8 cellular contexts compared by ENCODE assay signal in the genomic region with DNA sequence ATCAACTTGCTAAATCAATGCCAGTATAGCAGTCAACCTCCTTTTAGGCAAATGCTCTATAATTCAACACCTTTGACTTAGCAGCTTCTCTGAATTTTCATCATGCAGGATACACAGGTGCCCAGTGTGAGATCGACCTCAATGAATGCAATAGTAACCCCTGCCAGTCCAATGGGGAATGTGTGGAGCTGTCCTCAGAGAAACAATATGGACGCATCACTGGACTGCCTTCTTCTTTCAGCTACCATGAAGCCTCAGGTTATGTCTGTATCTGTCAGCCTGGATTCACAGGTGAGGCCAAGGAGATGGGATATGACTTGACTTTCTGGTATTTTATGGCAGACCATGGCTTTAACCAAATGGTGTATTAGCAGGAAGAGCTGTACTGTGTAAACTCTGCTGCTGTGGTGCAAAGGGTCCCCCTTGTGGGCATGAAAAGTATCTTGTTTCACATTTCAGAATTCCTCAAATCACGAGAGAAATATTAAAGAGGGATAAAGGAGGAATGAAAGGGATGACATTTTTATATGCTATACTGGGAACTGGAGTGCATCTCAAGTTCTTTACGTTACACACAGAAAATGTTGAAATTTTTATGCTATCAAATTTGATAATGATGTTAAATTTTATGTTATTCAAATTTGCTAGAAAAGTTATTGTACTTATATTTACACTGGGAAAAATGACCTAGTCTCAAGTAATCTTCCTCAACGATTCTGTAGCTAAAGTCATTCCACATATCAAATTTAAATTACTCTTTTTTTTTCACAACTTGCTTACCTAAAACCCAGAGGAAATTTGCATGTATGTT.
DNase-seq lines count a peak whose midpoint lies in the region; ATAC-seq, FAIRE-seq and TF ChIP-seq lines count a peak whose summit lies in the region.

No MANE protein-coding gene starts in this region.

- TF ChIP-seq POLR2A in GM12878 (IDR thresholded peaks at IDR 0.05; ENCODE audit: low read depth, low read length) = no peak

- intact Hi-C loops in Caco-2 (cut with micrococcal nuclease; ENCODE audit: unreplicated experiment) (loop anchor here (1.0 to 2.0 kb wide), 5 partner anchors 30 to 634 kb away; no protein-coding TSS in a partner anchor), GM12878 (cut with micrococcal nuclease; ENCODE audit: unreplicated experiment) (loop anchor here (1.0 to 10.0 kb wide), 3 partner anchors 177 to 632 kb away; no protein-coding TSS in a partner anchor)

- H3K4me3 ChIP-seq in Caco-2 (ENCODE audit: low read depth, low read length) (no peak overlapping the region), GM12878 (no peak overlapping the region)

- H3K4me1 ChIP-seq in Caco-2 = no peaks in the 10 kb centered on the region
- no peaks in the 10 kb centered on the region for H3K4me1 ChIP-seq in GM12878 (ENCODE audit: control insufficient read depth, insufficient read depth, low read length)

- no peak overlapping the region for H3K27ac ChIP-seq in GM12878 (ENCODE audit: control insufficient read depth, insufficient read depth)

- H4K20me1 ChIP-seq in GM12878 (ENCODE audit: control insufficient read depth, insufficient read depth) = no peaks in the 10 kb centered on the region

- RAD21 ChIA-PET in GM12878 (lab: Charles Lee; ENCODE audit: unreplicated experiment) = interaction anchor here (0.6 to 3.8 kb wide), 5 partner anchors 169 to 531 kb away, joined by 3 to 74 read pairs (median 3); no protein-coding TSS in a partner anchor

- CTCF ChIA-PET in Caco-2 (lab: Charles Lee) (interaction anchor here (0.6 to 1.4 kb wide), 3 partner anchors 21 to 508 kb away, joined by 3 to 15 read pairs (median 4); no protein-coding TSS in a partner anchor), GM12878 (lab: Yijun Ruan, JAX) (interaction anchor here (0.5 to 10.2 kb wide), 23 partner anchors 9 to 634 kb away, joined by 3 to 171 read pairs (median 4); no protein-coding TSS in a partner anchor)

- DNase-seq in Caco-2 = peak in 1 of 2 experiments; percentile 53
- DNase-seq in NCI-H748 treated with DMSO at 0.1 percent for 48 hours (lab: John Stamatoyannopoulos, UW) = peak; percentile 12
- DNase-seq in GM12878 (ENCODE audit: low read depth, low spot score) = no peak
- DNase-seq in iPS-NIHi7 (ENCODE audit: extremely low spot score) = peak; percentile 40
- peak; percentile 71 for DNase-seq in superior temporal gyrus (ENCODE audit: extremely low spot score)
- no peak for DNase-seq in GM19240 (ENCODE audit: insufficient read length, low spot score)

- no peak overlapping the region for H3K4me3 Mint-ChIP-seq in Caco-2 (ENCODE audit: unreplicated experiment)

- peak; percentile 84 for FAIRE-seq in GM12878 (lab: Jason Lieb, UNC)

- H3K36me3 ChIP-seq in Caco-2 (ENCODE audit: control insufficient read depth, insufficient read depth, low read length) = no peaks in the 10 kb centered on the region
- H3K36me3 ChIP-seq in GM12878 (ENCODE audit: control insufficient read depth in 2 of 2, insufficient read depth in 2 of 2, low read length in 1 of 2) = no peaks in the 10 kb centered on the region

- no peak overlapping the region for H3K9ac ChIP-seq in GM12878 (ENCODE audit: control insufficient read depth, insufficient read depth, low read length)

- POLR2A ChIA-PET in Caco-2 (lab: Charles Lee) (no interaction called here), GM12878 (lab: Charles Lee) (interaction anchor here (1.8 kb wide), 1 partner anchor 177 kb away, joined by 4 read pairs; no protein-coding TSS in a partner anchor)

- TF ChIP-seq EP300 in GM12878 (IDR thresholded peaks at IDR 0.05; ENCODE audit: borderline replicate concordance in 1 of 2, control insufficient read depth in 1 of 2, low read depth in 2 of 2, low read length in 2 of 2) = no peak

- BruUV-seq in Caco-2 (replicated peaks; lab: Mats Ljungman, UMichigan) (no TSS peak), GM12878 (replicated peaks; lab: Mats Ljungman, UMichigan) (no TSS peak)

- H3K4me1 Mint-ChIP-seq in Caco-2 (ENCODE audit: low read depth, unreplicated experiment) = no peaks in the 10 kb centered on the region

- no peak overlapping the region; the same call in 1 of the 2 replicates for H2AFZ ChIP-seq in GM12878 (ENCODE audit: control insufficient read depth, low read depth, low read length)

- peak; percentile 69 for ATAC-seq in GM18909 (IDR thresholded peaks at IDR 0.05; ENCODE audit: poor library complexity, unreplicated experiment)
- peak; percentile 57 for ATAC-seq in HG03378 (IDR thresholded peaks at IDR 0.05; ENCODE audit: unreplicated experiment)
- ATAC-seq in GM12878 = peak; percentile 90

- H3K27me3 ChIP-seq in Caco-2 (replicated peaks; ENCODE audit: control insufficient read depth, insufficient read depth, low read length) = no peaks in the 10 kb centered on the region
- no peaks in the 10 kb centered on the region for H3K27me3 ChIP-seq in GM12878 (replicated peaks in 1 of 2; ENCODE audit: control insufficient read depth in 2 of 2, insufficient read depth in 2 of 2, low read length in 1 of 2)

- in situ Hi-C loops in GM12878 (cut with MboI) = loop anchor here (25.0 kb wide), 1 partner anchor 520 kb away; no protein-coding TSS in a partner anchor

- SMC1A ChIA-PET in GM12878 (lab: Charles Lee; ENCODE audit: uncharacterized antibody, unreplicated experiment) = interaction anchor here (0.8 to 3.6 kb wide), 10 partner anchors 8 to 613 kb away, joined by 3 to 62 read pairs (median 3); no protein-coding TSS in a partner anchor

- H3K79me2 ChIP-seq in GM12878 (ENCODE audit: control insufficient read depth, insufficient read depth, low read length) = no peaks in the 10 kb centered on the region

- peak; percentile 89 for TF ChIP-seq RAD21 in GM12878 (IDR thresholded peaks at IDR 0.05; ENCODE audit: insufficient read depth, low read depth, low read length)

- 21% methylated on average over 5 of the region's 5 CpGs for WGBS in GM12878 (ENCODE audit: insufficient coverage, insufficient replicate concordance, low lambda C conversion rate, missing lambda C conversion rate)

- no peaks in the 10 kb centered on the region for H3K36me3 Mint-ChIP-seq in Caco-2 (ENCODE audit: insufficient read depth, unreplicated experiment)

- H3K27ac Mint-ChIP-seq in Caco-2 (ENCODE audit: unreplicated experiment) = no peak overlapping the region

- H3K9me3 ChIP-seq in Caco-2 (no peaks in the 10 kb centered on the region), GM12878 (replicated peaks; ENCODE audit: control insufficient read depth, insufficient read depth, low read length) (no peaks in the 10 kb centered on the region)

- TF ChIP-seq CTCF in Caco-2 (IDR thresholded peaks at IDR 0.05; ENCODE audit: insufficient read depth in 1 of 2, low read depth in 1 of 2, low read length in 1 of 2, severe bottlenecking in 1 of 2, unreplicated experiment in 1 of 2) = peak; percentile 59 to 71
- peak; percentile 59 to 72 (median 59) for TF ChIP-seq CTCF in GM12878 (IDR thresholded peaks at IDR 0.05 in 2 of 3, conservative IDR thresholded peaks at IDR 0.05 in 1 of 3; ENCODE audit: control insufficient read depth in 2 of 3, extremely low read depth in 1 of 3, insufficient read depth in 1 of 3, low read depth in 3 of 3, low read length in 3 of 3)

- H3K4me2 ChIP-seq in GM12878 (ENCODE audit: control insufficient read depth, insufficient read depth) = no peak overlapping the region

- no peaks in the 10 kb centered on the region for H3K27me3 Mint-ChIP-seq in Caco-2 (ENCODE audit: insufficient read depth, unreplicated experiment)

- no peaks in the 10 kb centered on the region for H3K9me3 Mint-ChIP-seq in Caco-2 (ENCODE audit: unreplicated experiment)

TF ChIP-seq in GM12878, 131 proteins besides CTCF, POLR2A, EP300 and RAD21:
- TF ChIP-seq, protein P1, sequence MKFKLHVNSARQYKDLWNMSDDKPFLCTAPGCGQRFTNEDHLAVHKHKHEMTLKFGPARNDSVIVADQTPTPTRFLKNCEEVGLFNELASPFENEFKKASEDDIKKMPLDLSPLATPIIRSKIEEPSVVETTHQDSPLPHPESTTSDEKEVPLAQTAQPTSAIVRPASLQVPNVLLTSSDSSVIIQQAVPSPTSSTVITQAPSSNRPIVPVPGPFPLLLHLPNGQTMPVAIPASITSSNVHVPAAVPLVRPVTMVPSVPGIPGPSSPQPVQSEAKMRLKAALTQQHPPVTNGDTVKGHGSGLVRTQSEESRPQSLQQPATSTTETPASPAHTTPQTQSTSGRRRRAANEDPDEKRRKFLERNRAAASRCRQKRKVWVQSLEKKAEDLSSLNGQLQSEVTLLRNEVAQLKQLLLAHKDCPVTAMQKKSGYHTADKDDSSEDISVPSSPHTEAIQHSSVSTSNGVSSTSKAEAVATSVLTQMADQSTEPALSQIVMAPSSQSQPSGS (IDR thresholded peaks at IDR 0.05; ENCODE audit: low read length) = no peak
- TF ChIP-seq YY1 (IDR thresholded peaks at IDR 0.05; ENCODE audit: low read depth, low read length) = 0 out of 2 replicates have a peak, but pooled peaks have one; percentile 44
- peak; percentile 77 for TF ChIP-seq SMC3 (IDR thresholded peaks at IDR 0.05; ENCODE audit: borderline replicate concordance, low read length)
- no peak for TF ChIP-seq STAT1 (conservative IDR thresholded peaks at IDR 0.05)
- TF ChIP-seq ZBED1 (IDR thresholded peaks at IDR 0.05; ENCODE audit: borderline replicate concordance) = no peak

Comparison
In these comparisons a context has a peak if more than half of its experiments do, and no peak if none do; other contexts are left out.
1. DNase-seq: peak in NCI-H748 treated with DMSO at 0.1 percent for 48 hours (single experiment), iPS-NIHi7 (single experiment) and superior temporal gyrus (single experiment); none in GM12878 (single experiment) and GM19240 (single experiment).
2. Peak in every context shown above with its lines, with median percentiles within 50 percentile points of each other: ATAC-seq.